In genomic region chrX:4830880-4831557, GRCh38 we compare ENCODE assay signal across 31 cellular contexts.
DNase-seq lines count a peak whose midpoint lies in the region; ATAC-seq, FAIRE-seq and TF ChIP-seq lines count a peak whose summit lies in the region.
"Had no signal": no experiment of that assay in that cellular context is flagged by ENCODE, and none has a peak within 500 bp of the region (broad histone marks: within the 10 kb centered on the region; RNA-seq: fewer than 3 reads in every experiment).

No MANE protein-coding gene starts in this region.

- CTCF ChIA-PET in RWPE1 (lab: Yijun Ruan, JAX): interaction anchor here (0.7 kb wide), 1 partner anchor 252 kb away, joined by 3 read pairs; no protein-coding TSS in a partner anchor

- peak; percentile 29 for DNase-seq in A172 (ENCODE audit: low spot score)
- DNase-seq in HuH-7 (ENCODE audit: low spot score): peak; percentile 1
- peak; percentile 1 for DNase-seq in RWPE1 (ENCODE audit: low spot score)
- DNase-seq in keratinocyte (ENCODE audit: low read depth, low spot score): no peak
- DNase-seq in KG1 (lab: John Stamatoyannopoulos, UW): no peak
- no peak for DNase-seq in left ventricle myocardium superior
- no peak for DNase-seq in stimulated activated CD8-positive, alpha-beta memory T cell treated with anti-CD3 and anti-CD28 coated beads, Interleukin-4, amount 100 ng/mL, for 48 hours
- DNase-seq: activated CD4-positive, alpha-beta T cell treated with anti-CD3 and anti-CD28 coated beads, Interleukin-2, amount 50 U/mL, for 48 hours; activated CD8-positive, alpha-beta memory T cell treated with anti-CD3 and anti-CD28 coated beads, Interleukin-2, amount 50 U/mL, for 4 hours; activated naive CD4-positive, alpha-beta T cell treated with anti-CD3 and anti-CD28 coated beads, Interleukin-2, amount 10 ng/mL, durations not matched to agents 7 days and 5 days; amniotic stem cell; caudate nucleus; DMS79 treated with DMSO at 0.1 percent for 48 hours; GF-D8; HCEC 1CT; hippocampal formation; midbrain; naive thymus-derived CD4-positive, alpha-beta T cell; NCI-H1436 treated with DMSO at 0.1 percent for 48 hours; NCI-H510A; NK-92 treated with Interleukin-12 subunit alpha and Interleukin-12 subunit beta, amount 100 ng/mL, for 24 hours; nucleus accumbens; tibial artery had no signal

- peak; percentile 43 for FAIRE-seq in keratinocyte (lab: Jason Lieb, UNC)
- FAIRE-seq: frontal cortex, GM19239 had no signal

- H3K4me3 ChIP-seq in keratinocyte (ENCODE audit: control insufficient read depth in 2 of 3, extremely low read depth in 1 of 3, insufficient read depth in 2 of 3, low read depth in 1 of 3, low read length in 3 of 3): no peak overlapping the region
- H3K4me3 ChIP-seq: BLaER1, SK-N-MC, tibial artery had no signal

- no peaks in the 10 kb centered on the region for H3K27me3 ChIP-seq in keratinocyte (ENCODE audit: control insufficient read depth, extremely low read depth, insufficient read depth, low read length)
- H3K27me3 ChIP-seq: BLaER1, tibial artery had no signal

- H2AFZ ChIP-seq in keratinocyte (ENCODE audit: control insufficient read depth, low read length): no peak overlapping the region

- no peaks in the 10 kb centered on the region for H3K4me1 ChIP-seq in keratinocyte (ENCODE audit: control insufficient read depth, extremely low read depth, insufficient read depth, low read length)
- H3K4me1 ChIP-seq: BLaER1, tibial artery had no signal

- ATAC-seq in left ventricle myocardium superior (no peak), GM18873 (IDR thresholded peaks at IDR 0.05; ENCODE audit: low FRiP score, unreplicated experiment) (no peak)
- ATAC-seq: activated CD4-positive, CD25-positive, alpha-beta regulatory T cell treated with anti-CD3 and anti-CD28 coated beads, Interleukin-2, amount 50 U/mL, for 24 hours; left lobe of liver; naive thymus-derived CD4-positive, alpha-beta T cell had no signal

- H4K20me1 ChIP-seq in keratinocyte (ENCODE audit: control insufficient read depth, extremely low read depth, insufficient read depth, low read length): no peaks in the 10 kb centered on the region
- H4K20me1 ChIP-seq: BLaER1 had no signal

- POLR2A ChIA-PET in RWPE1 (lab: Yijun Ruan, JAX; ENCODE audit: low non-redundant PET): no interaction called here

- H3K4me2 ChIP-seq in keratinocyte (ENCODE audit: control insufficient read depth, extremely low read depth, insufficient read depth, low read depth, low read length): no peak overlapping the region
- H3K4me2 ChIP-seq: BLaER1, KMS-11 had no signal

- no peak overlapping the region for H3K27ac ChIP-seq in RWPE1
- H3K27ac ChIP-seq in keratinocyte (ENCODE audit: control insufficient read depth, insufficient read depth, low read length): no peak overlapping the region
- H3K27ac ChIP-seq: BLaER1, KMS-11, SK-N-MC, tibial artery had no signal

- no peaks in the 10 kb centered on the region for H3K79me2 ChIP-seq in keratinocyte (ENCODE audit: control insufficient read depth, insufficient read depth, low read length)

- H3K9ac ChIP-seq in keratinocyte (ENCODE audit: control insufficient read depth, extremely low read depth, insufficient read depth, low read length): no peak overlapping the region
- H3K9ac ChIP-seq: BLaER1, KMS-11 had no signal

- dilution Hi-C loops in keratinocyte (cut with MboI; ENCODE audit: extremely low pct_ligation_motif_present, low sequenced_read_pairs): no loop called here

- TF ChIP-seq CTCF in RWPE1 (conservative IDR thresholded peaks at IDR 0.05; ENCODE audit: low read depth): no peak
- no peak for TF ChIP-seq CTCF in keratinocyte (optimal IDR thresholded peaks at IDR 0.05 in 1 of 3, IDR thresholded peaks at IDR 0.05 in 1 of 3, conservative IDR thresholded peaks at IDR 0.05 in 1 of 3; ENCODE audit: extremely low read depth in 1 of 3, insufficient read depth in 2 of 3, low read length in 3 of 3)

- intact Hi-C loops in left ventricle myocardium superior (cut with micrococcal nuclease): no loop called here

- no peaks in the 10 kb centered on the region for H3K9me1 ChIP-seq in keratinocyte (ENCODE audit: control insufficient read depth, extremely low read depth, insufficient read depth, low read length)

- H3K9me3 ChIP-seq in keratinocyte (ENCODE audit: control insufficient read depth, low read depth, low read length): peaks cover 2% of the 10 kb centered on the region
- H3K9me3 ChIP-seq: BLaER1 had no signal

- no peaks in the 10 kb centered on the region for H3K36me3 ChIP-seq in keratinocyte (ENCODE audit: control insufficient read depth in 2 of 2, extremely low read depth in 1 of 2, insufficient read depth in 2 of 2, low read length in 2 of 2)
- H3K36me3 ChIP-seq: BLaER1, tibial artery had no signal

Comparison
In these comparisons a context has a peak if more than half of its experiments do, and no peak if none do; other contexts are left out.
1. DNase-seq: peak in A172 (single experiment), HuH-7 (single experiment) and RWPE1 (single experiment); none in keratinocyte (single experiment), KG1 (single experiment), left ventricle myocardium superior (single experiment) and stimulated activated CD8-positive, alpha-beta memory T cell treated with anti-CD3 and anti-CD28 coated beads, Interleukin-4, amount 100 ng/mL, for 48 hours (single experiment).